In the genomic region with DNA sequence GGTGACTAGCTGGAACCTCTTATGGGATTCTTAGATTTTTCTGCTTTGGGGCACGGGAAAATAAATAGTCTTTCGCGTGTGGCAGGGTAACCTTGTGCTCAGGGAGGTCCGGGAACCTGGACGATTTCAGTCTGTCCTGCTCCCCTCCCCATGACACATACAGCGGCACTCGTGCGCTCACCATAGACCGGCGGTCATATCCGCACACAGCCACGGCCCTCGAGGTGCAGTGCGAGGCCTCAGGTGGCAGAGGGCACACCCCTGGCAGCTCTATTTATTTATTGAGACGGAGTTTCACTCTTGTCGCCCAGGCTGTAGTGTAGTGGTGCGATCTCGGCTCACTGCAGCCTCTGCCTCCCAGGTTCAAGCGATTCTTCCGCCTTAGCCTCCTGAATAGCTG, we compare ENCODE assay signal across 1 cellular context.
TF ChIP-seq lines count a peak whose summit lies in the region.

No MANE protein-coding gene starts in this region.

TF ChIP-seq in HEK293, 187 proteins besides CTCF, POLR2A, EP300 and RAD21:
- TF ChIP-seq, protein P1, sequence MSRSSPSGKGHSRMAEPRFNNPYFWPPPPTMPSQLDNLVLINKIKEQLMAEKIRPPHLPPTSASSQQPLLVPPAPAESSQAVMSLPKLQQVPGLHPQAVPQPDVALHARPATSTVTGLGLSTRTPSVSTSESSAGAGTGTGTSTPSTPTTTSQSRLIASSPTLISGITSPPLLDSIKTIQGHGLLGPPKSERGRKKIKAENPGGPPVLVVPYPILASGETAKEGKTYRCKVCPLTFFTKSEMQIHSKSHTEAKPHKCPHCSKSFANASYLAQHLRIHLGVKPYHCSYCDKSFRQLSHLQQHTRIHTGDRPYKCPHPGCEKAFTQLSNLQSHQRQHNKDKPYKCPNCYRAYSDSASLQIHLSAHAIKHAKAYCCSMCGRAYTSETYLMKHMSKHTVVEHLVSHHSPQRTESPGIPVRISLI (tag by site-specific recombination; IDR thresholded peaks at IDR 0.05), result 0 out of 2 replicates have a peak, but pooled peaks have one; percentile 20
- TF ChIP-seq, protein P2, sequence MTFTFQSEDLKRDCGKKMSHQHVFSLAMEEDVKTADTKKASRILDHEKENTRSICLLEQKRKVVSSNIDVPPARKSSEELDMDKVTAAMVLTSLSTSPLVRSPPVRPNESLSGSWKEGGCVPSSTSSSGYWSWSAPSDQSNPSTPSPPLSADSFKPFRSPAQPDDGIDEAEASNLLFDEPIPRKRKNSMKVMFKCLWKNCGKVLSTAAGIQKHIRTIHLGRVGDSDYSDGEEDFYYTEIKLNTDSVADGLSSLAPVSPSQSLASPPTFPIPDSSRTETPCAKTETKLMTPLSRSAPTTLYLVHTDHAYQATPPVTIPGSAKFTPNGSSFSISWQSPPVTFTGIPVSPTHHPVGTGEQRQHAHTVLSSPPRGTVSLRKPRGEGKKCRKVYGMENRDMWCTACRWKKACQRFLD (tag by site-specific recombination; IDR thresholded peaks at IDR 0.05), result no peak
- TF ChIP-seq BCL11A (tag by site-specific recombination; IDR thresholded peaks at IDR 0.05; ENCODE audit: low read depth) (no peak), SALL2 (tag by site-specific recombination; IDR thresholded peaks at IDR 0.05; ENCODE audit: borderline replicate concordance) (no peak), ZNF555 (tag by site-specific recombination; conservative IDR thresholded peaks at IDR 0.05) (no peak), ZXDB (tag by site-specific recombination; IDR thresholded peaks at IDR 0.05) (no peak), ZBTB1 (tag by site-specific recombination; IDR thresholded peaks at IDR 0.05) (no peak)
- TF ChIP-seq, protein P3, sequence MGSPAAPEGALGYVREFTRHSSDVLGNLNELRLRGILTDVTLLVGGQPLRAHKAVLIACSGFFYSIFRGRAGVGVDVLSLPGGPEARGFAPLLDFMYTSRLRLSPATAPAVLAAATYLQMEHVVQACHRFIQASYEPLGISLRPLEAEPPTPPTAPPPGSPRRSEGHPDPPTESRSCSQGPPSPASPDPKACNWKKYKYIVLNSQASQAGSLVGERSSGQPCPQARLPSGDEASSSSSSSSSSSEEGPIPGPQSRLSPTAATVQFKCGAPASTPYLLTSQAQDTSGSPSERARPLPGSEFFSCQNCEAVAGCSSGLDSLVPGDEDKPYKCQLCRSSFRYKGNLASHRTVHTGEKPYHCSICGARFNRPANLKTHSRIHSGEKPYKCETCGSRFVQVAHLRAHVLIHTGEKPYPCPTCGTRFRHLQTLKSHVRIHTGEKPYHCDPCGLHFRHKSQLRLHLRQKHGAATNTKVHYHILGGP (tag by site-specific recombination; IDR thresholded peaks at IDR 0.05), result no peak
